In genomic region chr3:189988854-189989253, GRCh38 we compare ENCODE assay signal across 36 cellular contexts.
"Had no signal": no experiment of that assay in that cellular context is flagged by ENCODE, and none has a peak within 500 bp of the region (broad histone marks: within the 10 kb centered on the region; RNA-seq: fewer than 3 reads in every experiment).

No MANE protein-coding gene starts in this region.

- H3K27ac ChIP-seq: ascending aorta, cardiac muscle cell, RWPE1, WERI-Rb-1 had no signal

- DNase-seq: activated CD4-positive, alpha-beta T cell treated with anti-CD3 and anti-CD28 coated beads for 36 hours; activated CD4-positive, alpha-beta T cell treated with anti-CD3 and anti-CD28 coated beads, Interleukin-2, amount 10 ng/mL, durations not matched to agents 7 days and 5 days; activated CD4-positive, alpha-beta T cell treated with anti-CD3 and anti-CD28 coated beads, Interleukin-2, amount 50 U/mL, for 48 hours; activated CD8-positive, alpha-beta T cell treated with anti-CD3 and anti-CD28 coated beads, Interleukin-2, amount 10 ng/mL, durations not matched to agents 7 days and 5 days; activated gamma-delta T cell; activated naive CD4-positive, alpha-beta T cell treated with Interleukin-2 at 50 U/mL for 16 hours; activated naive CD8-positive, alpha-beta T cell treated with anti-CD3 and anti-CD28 coated beads, Interleukin-2, amount 10 ng/mL, durations not matched to agents 7 days and 5 days; activated T-cell treated with anti-CD3 and anti-CD28 coated beads, Interleukin-2, amount 50 U/mL, for 24 hours; amygdala; NCI-H1092 treated with DMSO at 0.1 percent for 48 hours; NCI-H1417; NCI-H146; NCI-H187; NCI-H2029 treated with DMSO at 0.1 percent for 48 hours; NCI-H2107; NCI-H2171; NCI-H510A; NCI-H526; NCI-H82; NK-92 treated with Interleukin-12 subunit alpha and Interleukin-12 subunit beta, amount 100 ng/mL, for 24 hours; PC-3; SIG-M5; SW 1271; T-helper 1 cell; T-helper 2 cell; T-helper 9 cell; WERI-Rb-1 had no signal

- H3K4me1 Mint-ChIP-seq: activated CD4-positive, alpha-beta T cell treated with anti-CD3 and anti-CD28 coated beads for 36 hours; activated CD4-positive, alpha-beta T cell treated with anti-CD3 and anti-CD28 coated beads, Interleukin-2, amount 10 ng/mL, durations not matched to agents 7 days and 5 days; activated naive CD4-positive, alpha-beta T cell treated with anti-CD3 and anti-CD28 coated beads, Interleukin-2, amount 50 U/mL, for 24 hours; activated naive CD8-positive, alpha-beta T cell treated with anti-CD3 and anti-CD28 coated beads, Interleukin-2, amount 10 ng/mL, durations not matched to agents 7 days and 5 days; central memory CD8-positive, alpha-beta T cell had no signal

- H3K9me3 ChIP-seq: ascending aorta had no signal

- H3K27me3 ChIP-seq: ascending aorta, cardiac muscle cell had no signal

- H3K36me3 Mint-ChIP-seq: activated naive CD4-positive, alpha-beta T cell treated with anti-CD3 and anti-CD28 coated beads, Interleukin-2, amount 50 U/mL, for 24 hours; activated naive CD8-positive, alpha-beta T cell treated with anti-CD3 and anti-CD28 coated beads, Interleukin-2, amount 10 ng/mL, durations not matched to agents 7 days and 5 days had no signal

- H3K4me3 ChIP-seq: ascending aorta, cardiac muscle cell had no signal

- ATAC-seq: activated CD4-positive, alpha-beta T cell treated with anti-CD3 and anti-CD28 coated beads for 36 hours; activated CD4-positive, CD25-positive, alpha-beta regulatory T cell treated with anti-CD3 and anti-CD28 coated beads, Interleukin-2, amount 50 U/mL, for 24 hours; activated CD8-positive, alpha-beta T cell treated with anti-CD3 and anti-CD28 coated beads, Interleukin-2, amount 10 ng/mL, durations not matched to agents 7 days and 5 days; PC-3; Right ventricle myocardium inferior; SK-N-SH treated with all-trans-retinoic acid at 6 μM for 48 hours had no signal

- H3K27ac Mint-ChIP-seq: activated CD4-positive, alpha-beta T cell treated with anti-CD3 and anti-CD28 coated beads for 36 hours; activated CD4-positive, alpha-beta T cell treated with anti-CD3 and anti-CD28 coated beads, Interleukin-2, amount 10 ng/mL, durations not matched to agents 7 days and 5 days; activated CD8-positive, alpha-beta T cell treated with anti-CD3 and anti-CD28 coated beads, Interleukin-2, amount 10 ng/mL, durations not matched to agents 7 days and 5 days; activated naive CD4-positive, alpha-beta T cell treated with anti-CD3 and anti-CD28 coated beads, Interleukin-2, amount 50 U/mL, for 24 hours; activated naive CD8-positive, alpha-beta T cell treated with anti-CD3 and anti-CD28 coated beads, Interleukin-2, amount 10 ng/mL, durations not matched to agents 7 days and 5 days; activated T-cell treated with anti-CD3 and anti-CD28 coated beads, Interleukin-2, amount 50 U/mL, for 24 hours; activated T-helper 2 cell treated with anti-CD3 and anti-CD28 coated beads, Interferon-gamma antibody, Interleukin-2, Interleukin-4, amounts not matched to agents 10 μg/mL and 5 μg/mL and 100 μg/mL, durations not matched to agents 14 hours and 24 hours and 36 hours had no signal

- H3K4me1 ChIP-seq: ascending aorta had no signal

- H3K36me3 ChIP-seq: ascending aorta, WERI-Rb-1 had no signal

- H3K4me3 Mint-ChIP-seq: activated CD4-positive, alpha-beta T cell treated with anti-CD3 and anti-CD28 coated beads for 36 hours; activated CD4-positive, alpha-beta T cell treated with anti-CD3 and anti-CD28 coated beads, Interleukin-2, amount 10 ng/mL, durations not matched to agents 7 days and 5 days; activated CD8-positive, alpha-beta T cell treated with anti-CD3 and anti-CD28 coated beads, Interleukin-2, amount 10 ng/mL, durations not matched to agents 7 days and 5 days; activated naive CD4-positive, alpha-beta T cell treated with anti-CD3 and anti-CD28 coated beads, Interleukin-2, amount 50 U/mL, for 24 hours; activated naive CD8-positive, alpha-beta T cell treated with anti-CD3 and anti-CD28 coated beads, Interleukin-2, amount 10 ng/mL, durations not matched to agents 7 days and 5 days; activated T-cell treated with anti-CD3 and anti-CD28 coated beads, Interleukin-2, amount 50 U/mL, for 24 hours; central memory CD8-positive, alpha-beta T cell had no signal

- H3K27me3 Mint-ChIP-seq: activated naive CD8-positive, alpha-beta T cell treated with anti-CD3 and anti-CD28 coated beads, Interleukin-2, amount 10 ng/mL, durations not matched to agents 7 days and 5 days had no signal

- H3K9me3 Mint-ChIP-seq: activated CD4-positive, alpha-beta T cell treated with anti-CD3 and anti-CD28 coated beads, Interleukin-2, amount 10 ng/mL, durations not matched to agents 7 days and 5 days; activated naive CD4-positive, alpha-beta T cell treated with anti-CD3 and anti-CD28 coated beads, Interleukin-2, amount 50 U/mL, for 24 hours; activated naive CD8-positive, alpha-beta T cell treated with anti-CD3 and anti-CD28 coated beads, Interleukin-2, amount 10 ng/mL, durations not matched to agents 7 days and 5 days; activated T-cell treated with anti-CD3 and anti-CD28 coated beads, Interleukin-2, amount 50 U/mL, for 24 hours; activated T-helper 2 cell treated with anti-CD3 and anti-CD28 coated beads, Interferon-gamma antibody, Interleukin-2, Interleukin-4, amounts not matched to agents 10 μg/mL and 5 μg/mL and 100 μg/mL, durations not matched to agents 14 hours and 24 hours and 36 hours; central memory CD8-positive, alpha-beta T cell had no signal
